7 cellular contexts compared by ENCODE assay signal in the genomic region with DNA sequence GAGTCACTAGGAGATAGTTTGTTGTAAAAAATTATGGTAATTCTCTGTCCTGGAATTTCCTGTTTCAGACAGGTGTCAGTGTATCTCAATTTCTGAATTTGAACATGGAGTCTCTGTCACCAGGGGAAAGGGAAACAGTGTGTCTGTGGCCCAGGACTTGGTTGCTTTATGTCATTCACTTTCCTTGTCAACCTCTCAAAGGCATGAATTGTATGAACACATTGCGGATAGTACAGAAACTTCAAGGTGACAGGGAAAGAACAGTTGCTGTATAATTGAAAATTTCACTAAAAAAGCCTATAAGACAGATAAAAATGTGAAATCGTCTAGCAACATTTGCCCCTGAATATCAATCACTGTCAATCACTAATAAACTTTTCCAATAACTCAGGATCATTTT.
"Had no signal": no experiment of that assay in that cellular context is flagged by ENCODE, and none has a peak within 500 bp of the region (broad histone marks: within the 10 kb centered on the region; RNA-seq: fewer than 3 reads in every experiment).

No MANE protein-coding gene starts in this region.

- H3K36me3 Mint-ChIP-seq: IgD-negative memory B cell had no signal

- FAIRE-seq: HepG2, HTR-8/SVneo, K562 had no signal

- DNase-seq: IMR-90, KBM-7 had no signal

- ATAC-seq: HepG2, K562 had no signal

- H3K4me1 Mint-ChIP-seq: IgD-negative memory B cell had no signal

- H3K27ac Mint-ChIP-seq: IgD-negative memory B cell had no signal

- H3K4me3 ChIP-seq: K562 had no signal

- H3K4me3 Mint-ChIP-seq: IgD-negative memory B cell had no signal

- H3K27ac ChIP-seq: HL-60 had no signal
